10 cellular contexts compared by ENCODE assay signal in genomic region chr2:55581435-55581834, GRCh38. TPM values are rescaled to one million over a fixed set of nuclear protein-coding genes. Genes with fewer than 3 reads are reported as not detected.
DNase-seq lines count a peak whose midpoint lies in the region; ATAC-seq, FAIRE-seq and TF ChIP-seq lines count a peak whose summit lies in the region.
"Had no signal": no experiment of that assay in that cellular context is flagged by ENCODE, and none has a peak within 500 bp of the region (broad histone marks: within the 10 kb centered on the region; RNA-seq: fewer than 3 reads in every experiment).

No MANE protein-coding gene starts in this region.

- H3K9ac ChIP-seq in HepG2 (ENCODE audit: insufficient read depth, low read depth, low read length) = no peak overlapping the region
- no peak overlapping the region for H3K9ac ChIP-seq in NT2/D1 (ENCODE audit: insufficient read length, low read depth)

- H3K9me3 ChIP-seq in HepG2 (ENCODE audit: low read length) = no peaks in the 10 kb centered on the region
- no peaks in the 10 kb centered on the region for H3K9me3 ChIP-seq in right lobe of liver
- no peaks in the 10 kb centered on the region for H3K9me3 ChIP-seq in NT2/D1 (ENCODE audit: insufficient read depth, low read length)
- no peaks in the 10 kb centered on the region for H3K9me3 ChIP-seq in uterus

- H3K27ac ChIP-seq in HepG2 (ENCODE audit: extremely low read length, insufficient read depth, low read length) (no peak overlapping the region), right lobe of liver (no peak overlapping the region), foreskin keratinocyte (no peak overlapping the region), uterus (peak overlapping the region; percentile 36 to 72)

- intact Hi-C loops in HepG2 (cut with micrococcal nuclease; ENCODE audit: unreplicated experiment) = no loop called here
- intact Hi-C loops in right lobe of liver (cut with DNase I) = no loop called here
- intact Hi-C loops in uterus (cut with DNase I; ENCODE audit: low total_unique reads) = no loop called here

- TF ChIP-seq EP300 in HepG2 (IDR thresholded peaks at IDR 0.05; ENCODE audit: low read depth in 2 of 2, low read length in 2 of 2) (no peak), HepG2 (CRISPR knock-in tag; IDR thresholded peaks at IDR 0.05; ENCODE audit: borderline replicate concordance) (no peak)

- no TSS peak for BruUV-seq in HepG2 (replicated peaks; lab: Mats Ljungman, UMichigan)

- TF ChIP-seq POLR2A in HepG2 (IDR thresholded peaks at IDR 0.05; ENCODE audit: insufficient read depth in 1 of 2, low read depth in 2 of 2, low read length in 2 of 2) (no peak), right lobe of liver (IDR thresholded peaks at IDR 0.05) (no peak), uterus (IDR thresholded peaks at IDR 0.05) (no peak)

- no peak for ATAC-seq in HepG2
- no peak for ATAC-seq in right lobe of liver
- ATAC-seq in foreskin keratinocyte = no peak
- ATAC-seq in GM21381 (IDR thresholded peaks at IDR 0.05; ENCODE audit: unreplicated experiment) = no peak
- no peak for ATAC-seq in HG03196 (IDR thresholded peaks at IDR 0.05; ENCODE audit: unreplicated experiment)
- ATAC-seq in HG03280 (IDR thresholded peaks at IDR 0.05; ENCODE audit: unreplicated experiment) = no peak

- POLR2A ChIA-PET in HepG2 (lab: Yijun Ruan, JAX) = no interaction called here

- H3K4me3 ChIP-seq in HepG2 (replicated peaks in 1 of 3; ENCODE audit: insufficient read depth in 1 of 3, low read depth in 2 of 3, low read length in 3 of 3) (no peak overlapping the region), right lobe of liver (no peak overlapping the region), NT2/D1 (ENCODE audit: insufficient read length, low read depth) (no peak overlapping the region), uterus (no peak overlapping the region)

- 95% methylated on average over 3 of the region's 3 CpGs for WGBS in HepG2 (ENCODE audit: low lambda C conversion rate)
- 88% methylated on average over 3 of the region's 3 CpGs for WGBS in right lobe of liver (ENCODE audit: insufficient coverage, low coverage, low lambda C conversion rate, missing lambda C conversion rate)

- no peak overlapping the region for H3K4me2 ChIP-seq in HepG2 (ENCODE audit: low read depth, low read length)

- in situ Hi-C loops in HepG2 (cut with HindIII; ENCODE audit: extremely low pct_ligation_motif_present, low pct_unique_long_range_greater_than_20kb) = no loop called here

- H3K4me1 ChIP-seq in HepG2 (ENCODE audit: insufficient read depth, low read length) (no peaks in the 10 kb centered on the region), right lobe of liver (no peaks in the 10 kb centered on the region), NT2/D1 (ENCODE audit: insufficient read depth, insufficient read length) (no peaks in the 10 kb centered on the region), foreskin keratinocyte (peaks cover 29% of the 10 kb centered on the region), uterus (no peaks in the 10 kb centered on the region)

- TF ChIP-seq CTCF in HepG2 (CRISPR knock-in tag; IDR thresholded peaks at IDR 0.05) (peak; percentile 38), right lobe of liver (IDR thresholded peaks at IDR 0.05) (peak in 2 of 4 donors; percentile 13 to 14), foreskin keratinocyte (conservative IDR thresholded peaks at IDR 0.05) (peak; percentile 51), uterus (IDR thresholded peaks at IDR 0.05) (no peak)

- no peak overlapping the region for H2AFZ ChIP-seq in HepG2 (ENCODE audit: low read length)

- H3K36me3 ChIP-seq in HepG2 (replicated peaks in 1 of 2; ENCODE audit: control insufficient read depth in 1 of 2, insufficient read depth in 2 of 2, low read length in 2 of 2) (peaks cover 7 to 59% of the 10 kb centered on the region in 2 experiments; a peak in 4 of 5 replicates), right lobe of liver (peaks cover 0 to 63% (median 18%) of the 10 kb centered on the region in 4 donors), NT2/D1 (ENCODE audit: insufficient read depth, insufficient read length, low read length) (peaks cover 39% of the 10 kb centered on the region), uterus (no peaks in the 10 kb centered on the region)

- H3K27me3 ChIP-seq in HepG2 (ENCODE audit: control insufficient read depth in 1 of 2, insufficient read depth in 2 of 2, low read length in 2 of 2) = no peaks in the 10 kb centered on the region
- H3K27me3 ChIP-seq in right lobe of liver = no peaks in the 10 kb centered on the region
- H3K27me3 ChIP-seq in NT2/D1 (ENCODE audit: insufficient read depth, insufficient read length) = no peaks in the 10 kb centered on the region
- H3K27me3 ChIP-seq in foreskin keratinocyte = no peaks in the 10 kb centered on the region
- H3K27me3 ChIP-seq in uterus = no peaks in the 10 kb centered on the region

- DNase-seq in HepG2 (ENCODE audit: low spot score) (peak; percentile 27), right lobe of liver (no peak), NT2/D1 (ENCODE audit: low read depth, low spot score) (peak; percentile 5), foreskin keratinocyte (no peak), uterus (no peak)
- DNase-seq: activated CD4-positive, alpha-beta T cell treated with anti-CD3 and anti-CD28 coated beads, Interleukin-2, amount 50 U/mL, for 1 hour; aorta had no signal

- CTCF ChIA-PET in HepG2 (lab: Yijun Ruan, JAX; ENCODE audit: low intra/inter-chr PET ratio, low total read pairs) = no interaction called here

- no peaks in the 10 kb centered on the region for H4K20me1 ChIP-seq in HepG2 (ENCODE audit: insufficient read depth, low read length)

- H3K79me2 ChIP-seq in HepG2 (ENCODE audit: insufficient read depth, low read length) = no peaks in the 10 kb centered on the region

- no peak for FAIRE-seq in HepG2 (lab: Jason Lieb, UNC)

- TF ChIP-seq RAD21 in HepG2 (CRISPR knock-in tag; IDR thresholded peaks at IDR 0.05) = no peak

TF ChIP-seq in HepG2, 621 proteins besides CTCF, POLR2A, EP300 and RAD21:
- TF ChIP-seq STAG1 (CRISPR knock-in tag; IDR thresholded peaks at IDR 0.05) (0 out of 2 replicates have a peak, but pooled peaks have one; percentile 10), ERF (CRISPR knock-in tag; IDR thresholded peaks at IDR 0.05) (no peak), FOXP1 (IDR thresholded peaks at IDR 0.05) (no peak), FOXP1 (CRISPR knock-in tag; IDR thresholded peaks at IDR 0.05) (no peak), ZNF24 (IDR thresholded peaks at IDR 0.05) (no peak), ARID3A (IDR thresholded peaks at IDR 0.05; ENCODE audit: low read depth, low read length) (peak; percentile 63; the same call in 1 of the 2 replicates), ZNF772 (CRISPR knock-in tag; IDR thresholded peaks at IDR 0.05) (no peak), TRIM24 (CRISPR knock-in tag; IDR thresholded peaks at IDR 0.05) (no peak)

RNA-seq across cellular contexts. Expression of gene PPP4R3B, which starts 36.0 kb away (rescaled TPM):
- total RNA-seq in HepG2 (2016; rRNA removed; fragmentation: Illumina TruSeq; extraction: Trizol) = 53.0 and 86.9 TPM in 2 replicates
- 12.4 and 12.9 TPM in 2 replicates for total RNA-seq in HepG2 (2016; cell fraction: cytosol; rRNA removed; fragmentation: Illumina TruSeq; extraction: Trizol; ENCODE audit: low read depth)
- 57.4 and 87.6 TPM in 2 replicates for total RNA-seq in HepG2 (2016; cell fraction: insoluble cytoplasmic fraction; rRNA removed; fragmentation: Illumina TruSeq; extraction: Trizol)
- total RNA-seq in HepG2 (2016; cell fraction: membrane; rRNA removed; fragmentation: Illumina TruSeq; extraction: Trizol) = 45.1 and 51.2 TPM in 2 replicates
- 54.9 and 55.2 TPM in 2 replicates for total RNA-seq in HepG2 (2016; cell fraction: nucleus; rRNA removed; fragmentation: Illumina TruSeq; extraction: Trizol)
- polyA plus RNA-seq in HepG2 (2011; rRNA removed) = 19.7 and 24.2 TPM in 2 replicates
- polyA plus RNA-seq in HepG2 (2011; cell fraction: cytosol; rRNA removed) = 10.7 and 16.7 TPM in 2 replicates
- polyA plus RNA-seq in HepG2 (2011; cell fraction: nucleus; rRNA removed) = 15.5 and 16.0 TPM in 2 replicates
- polyA plus RNA-seq in HepG2 (2012) = 39.2 and 55.6 TPM in 2 replicates
- polyA plus RNA-seq in HepG2 (2016; cell fraction: cytosol; fragmentation: Illumina TruSeq; extraction: Trizol; ENCODE audit: low read depth) = 8.4 and 8.9 TPM in 2 replicates
- 79.6 and 83.1 TPM in 2 replicates for polyA plus RNA-seq in HepG2 (2016; cell fraction: insoluble cytoplasmic fraction; fragmentation: Illumina TruSeq; extraction: Trizol; ENCODE audit: low read depth)
- polyA plus RNA-seq in HepG2 (2016; cell fraction: membrane; fragmentation: Illumina TruSeq; extraction: Trizol; ENCODE audit: low read depth) = 30.6 and 33.4 TPM in 2 replicates
- 61.4 and 65.8 TPM in 2 replicates for polyA plus RNA-seq in HepG2 (2016; cell fraction: nucleus; fragmentation: Illumina TruSeq; extraction: Trizol; ENCODE audit: insufficient read depth, low read depth)
- polyA minus RNA-seq in HepG2 (2011; rRNA and poly(A)+ RNA removed; ENCODE audit: low replicate concordance) = 13.3 and 14.5 TPM in 2 replicates
- 46.6 and 52.8 TPM in 2 replicates for polyA minus RNA-seq in HepG2 (2011; cell fraction: cytosol; rRNA and poly(A)+ RNA removed)
- 87.9 and 91.3 TPM in 2 replicates for polyA minus RNA-seq in HepG2 (2011; cell fraction: nucleus; rRNA and poly(A)+ RNA removed)
- 10 to 100 TPM; 34.3 to 62.4 (median 37.8) TPM for total RNA-seq in right lobe of liver
- 34.4 and 36.4 TPM in 2 replicates for total RNA-seq in foreskin keratinocyte
- polyA plus RNA-seq in foreskin keratinocyte = 8.7 and 11.2 TPM in 2 replicates
- total RNA-seq in uterus = 100 to 1,000 TPM in 1 of 4 donors, 10 to 100 TPM in 3; 29.2 to 117 (median 54.2) TPM

Comparison
In these comparisons a context has a peak if more than half of its experiments do, and no peak if none do; other contexts are left out.
1. DNase-seq: peak in HepG2 (single experiment) and NT2/D1 (single experiment); none in right lobe of liver (0 of 3), foreskin keratinocyte (0 of 2) and uterus (0 of 2).
2. H3K27ac ChIP-seq: peak in uterus (2 of 2); none in HepG2 (single experiment), right lobe of liver (0 of 3) and foreskin keratinocyte (single experiment).
3. CTCF ChIP-seq: peak in HepG2 (single experiment) and foreskin keratinocyte (single experiment); none in uterus (0 of 4).